22 cellular contexts compared by ENCODE assay signal in the genomic region with DNA sequence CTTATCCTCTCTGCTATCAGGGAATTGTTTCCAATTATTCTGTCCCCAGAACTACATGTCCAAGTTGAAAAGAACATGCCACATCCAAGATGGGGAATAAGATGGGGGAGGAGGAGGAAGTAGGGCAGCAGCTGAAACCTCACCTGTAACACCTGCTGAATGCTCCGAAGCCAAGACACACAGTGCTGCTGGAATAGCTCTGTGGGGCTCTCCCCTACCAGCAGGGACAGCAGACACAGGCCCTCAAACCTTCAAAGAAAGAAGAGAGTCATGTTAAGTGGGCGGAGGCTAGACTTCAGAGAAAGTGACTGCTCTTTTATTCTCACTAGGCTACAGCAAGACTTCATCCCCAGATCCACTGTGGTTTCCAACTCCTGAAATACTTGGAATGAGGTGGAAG. TPM values are rescaled to one million over a fixed set of nuclear protein-coding genes. Genes with fewer than 3 reads are reported as not detected.
"Had no signal": no experiment of that assay in that cellular context is flagged by ENCODE, and none has a peak within 500 bp of the region (broad histone marks: within the 10 kb centered on the region; RNA-seq: fewer than 3 reads in every experiment).

No MANE protein-coding gene starts in this region.

- DNase-seq: activated CD4-positive, alpha-beta memory T cell treated with anti-CD3 and anti-CD28 coated beads, Interleukin-2, amount 10 ng/mL, durations not matched to agents 7 days and 5 days; activated gamma-delta T cell treated with Interleukin-2 at 50 U/mL for 16 hours; activated naive CD8-positive, alpha-beta T cell treated with anti-CD3 and anti-CD28 coated beads, Interleukin-2, amount 10 ng/mL, durations not matched to agents 7 days and 5 days; amygdala; cortex of kidney; heart right ventricle; lower lobe of right lung; mesendoderm; naive B cell; occipital lobe; spleen; stimulated activated CD4-positive, alpha-beta T cell treated with anti-CD3 and anti-CD28 coated beads, Interleukin-4, amount 100 ng/mL, for 4 hours; T-helper 1 cell; T-helper 9 cell; transverse colon; uterus had no signal

- H3K4me1 Mint-ChIP-seq: WTC11 had no signal

- H3K27me3 ChIP-seq: heart right ventricle, spleen, transverse colon, uterus had no signal

- H3K27me3 Mint-ChIP-seq: activated CD4-positive, alpha-beta memory T cell treated with anti-CD3 and anti-CD28 coated beads, Interleukin-2, amount 10 ng/mL, durations not matched to agents 7 days and 5 days; activated naive CD8-positive, alpha-beta T cell treated with anti-CD3 and anti-CD28 coated beads, Interleukin-2, amount 10 ng/mL, durations not matched to agents 7 days and 5 days; naive B cell had no signal

- H3K27ac ChIP-seq: heart right ventricle, lower lobe of right lung, spleen, transverse colon, uterus had no signal

- ATAC-seq: heart right ventricle, left lobe of liver, lower lobe of right lung, WTC11 had no signal

- H3K4me1 ChIP-seq: lower lobe of right lung, uterus had no signal

- H3K9me3 ChIP-seq: heart right ventricle, lower lobe of right lung, spleen, transverse colon, uterus had no signal

- H3K27ac Mint-ChIP-seq: activated CD4-positive, alpha-beta memory T cell treated with anti-CD3 and anti-CD28 coated beads, Interleukin-2, amount 10 ng/mL, durations not matched to agents 7 days and 5 days; activated naive CD8-positive, alpha-beta T cell treated with anti-CD3 and anti-CD28 coated beads, Interleukin-2, amount 10 ng/mL, durations not matched to agents 7 days and 5 days; activated T-helper 1 cell treated with anti-CD3 and anti-CD28 coated beads, Interleukin-12 subunit alpha, Interleukin-12 subunit beta, Interleukin-2, Interleukin-4 antibody, amounts not matched to agents 30 ng/mL and 10 ng/mL and 1 ng/mL, durations not matched to agents 14 hours and 24 hours and 36 hours had no signal

- H3K4me3 Mint-ChIP-seq: activated CD4-positive, alpha-beta memory T cell treated with anti-CD3 and anti-CD28 coated beads, Interleukin-2, amount 10 ng/mL, durations not matched to agents 7 days and 5 days; activated naive CD8-positive, alpha-beta T cell treated with anti-CD3 and anti-CD28 coated beads, Interleukin-2, amount 10 ng/mL, durations not matched to agents 7 days and 5 days; activated T-helper 1 cell treated with anti-CD3 and anti-CD28 coated beads, Interleukin-12 subunit alpha, Interleukin-12 subunit beta, Interleukin-2, Interleukin-4 antibody, amounts not matched to agents 30 ng/mL and 10 ng/mL and 1 ng/mL, durations not matched to agents 14 hours and 24 hours and 36 hours; naive B cell; neural crest cell; WTC11 had no signal

- H3K9me3 Mint-ChIP-seq: activated CD4-positive, alpha-beta memory T cell treated with anti-CD3 and anti-CD28 coated beads, Interleukin-2, amount 10 ng/mL, durations not matched to agents 7 days and 5 days; activated naive CD8-positive, alpha-beta T cell treated with anti-CD3 and anti-CD28 coated beads, Interleukin-2, amount 10 ng/mL, durations not matched to agents 7 days and 5 days; activated T-helper 1 cell treated with anti-CD3 and anti-CD28 coated beads, Interleukin-12 subunit alpha, Interleukin-12 subunit beta, Interleukin-2, Interleukin-4 antibody, amounts not matched to agents 30 ng/mL and 10 ng/mL and 1 ng/mL, durations not matched to agents 14 hours and 24 hours and 36 hours; naive B cell; neural crest cell had no signal

- H3K36me3 ChIP-seq: transverse colon, uterus had no signal

- H3K4me3 ChIP-seq: heart right ventricle, lower lobe of right lung, spleen, transverse colon, uterus had no signal

RNA-seq across cellular contexts. Expression of a gene that starts 48.9 kb away (rescaled TPM):
- total RNA-seq: fibroblast of villous mesenchyme, neural crest cell, temporal lobe had no signal

RNA-seq across cellular contexts. Expression of a gene that starts 49.0 kb away (rescaled TPM):
- total RNA-seq: neural crest cell had no signal
